ENCODE assay signal across 28 cellular contexts in the genomic region with DNA sequence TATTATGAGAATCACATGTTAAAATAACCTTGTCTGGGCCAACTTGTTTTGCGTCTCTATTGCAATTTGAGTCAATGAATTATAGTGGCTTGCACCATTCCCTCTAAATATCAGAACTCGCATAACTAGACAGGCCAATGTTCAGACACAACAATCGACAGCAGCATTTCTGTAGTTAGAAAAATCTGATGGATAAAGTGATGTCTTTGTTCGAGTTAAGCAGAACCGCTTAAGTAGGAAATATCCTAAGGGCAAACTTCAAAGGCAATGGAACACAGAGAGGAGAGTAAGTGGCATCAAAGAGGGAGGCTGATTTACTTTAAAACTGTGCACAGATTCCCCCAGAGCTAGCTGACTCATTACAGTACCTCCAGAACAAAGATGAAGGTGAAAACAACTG.
"Had no signal": no experiment of that assay in that cellular context is flagged by ENCODE, and none has a peak within 500 bp of the region (broad histone marks: within the 10 kb centered on the region; RNA-seq: fewer than 3 reads in every experiment).

No MANE protein-coding gene starts in this region.

- H3K27me3 ChIP-seq: neural progenitor cell, ovary, stomach, thyroid gland, tibial nerve, upper lobe of right lung, uterus had no signal

- H3K27ac ChIP-seq: neural progenitor cell, ovary, parathyroid adenoma, psoas muscle, stomach, thoracic aorta, thyroid gland, tibial nerve, upper lobe of right lung, uterus had no signal

- H3K4me1 Mint-ChIP-seq: naive thymus-derived CD4-positive, alpha-beta T cell; nephron progenitor cell; neural progenitor cell; stimulated activated effector memory CD8-positive, alpha-beta T cell treated with anti-CD3 and anti-CD28 coated beads, Interleukin-12 subunit alpha, Interleukin-12 subunit beta, amount 100 ng/mL, for 72 hours; stimulated activated naive B cell treated with anti-CD40 and anti-IgM and Interleukin-4, amounts not matched to agents 10 μg/mL and 1 μg/mL and 100 μg/mL, for 72 hours had no signal

- H3K27ac Mint-ChIP-seq: naive thymus-derived CD4-positive, alpha-beta T cell; natural killer cell treated with Interleukin-12 subunit alpha and Interleukin-12 subunit beta and Interleukin-15 and Interleukin-18, amount 100 ng/mL, for 72 hours; nephron progenitor cell; neural progenitor cell; progenitor cell of endocrine pancreas; stimulated activated effector memory CD8-positive, alpha-beta T cell treated with anti-CD3 and anti-CD28 coated beads, Interleukin-12 subunit alpha, Interleukin-12 subunit beta, amount 100 ng/mL, for 72 hours; stimulated activated naive B cell treated with anti-CD40 and anti-IgM and Interleukin-4, amounts not matched to agents 10 μg/mL and 1 μg/mL and 100 μg/mL, for 72 hours; stimulated activated naive CD8-positive, alpha-beta T cell treated with anti-CD3 and anti-CD28 coated beads, Interleukin-15, Interleukin-2, amounts not matched to agents 100 ng/mL and 50 ng/mL, for 24 hours; type B pancreatic cell had no signal

- H3K36me3 ChIP-seq: neural progenitor cell, ovary, stomach, thyroid gland, tibial nerve, upper lobe of right lung, uterus had no signal

- H3K4me3 Mint-ChIP-seq: naive thymus-derived CD4-positive, alpha-beta T cell; natural killer cell treated with Interleukin-12 subunit alpha and Interleukin-12 subunit beta and Interleukin-15 and Interleukin-18, amount 100 ng/mL, for 72 hours; nephron progenitor cell; neural progenitor cell; stimulated activated effector memory CD8-positive, alpha-beta T cell treated with anti-CD3 and anti-CD28 coated beads, Interleukin-12 subunit alpha, Interleukin-12 subunit beta, amount 100 ng/mL, for 72 hours; stimulated activated naive B cell treated with anti-CD40 and anti-IgM and Interleukin-4, amounts not matched to agents 10 μg/mL and 1 μg/mL and 100 μg/mL, for 72 hours; stimulated activated naive CD8-positive, alpha-beta T cell treated with anti-CD3 and anti-CD28 coated beads, Interleukin-15, Interleukin-2, amounts not matched to agents 100 ng/mL and 50 ng/mL, for 24 hours; type B pancreatic cell had no signal

- H3K9me3 Mint-ChIP-seq: natural killer cell treated with Interleukin-12 subunit alpha and Interleukin-12 subunit beta and Interleukin-15 and Interleukin-18, amount 100 ng/mL, for 72 hours; stimulated activated effector memory CD8-positive, alpha-beta T cell treated with anti-CD3 and anti-CD28 coated beads, Interleukin-12 subunit alpha, Interleukin-12 subunit beta, amount 100 ng/mL, for 72 hours; stimulated activated naive CD8-positive, alpha-beta T cell treated with anti-CD3 and anti-CD28 coated beads, Interleukin-15, Interleukin-2, amounts not matched to agents 100 ng/mL and 50 ng/mL, for 24 hours had no signal

- H2AFZ ChIP-seq: neural progenitor cell, parathyroid adenoma had no signal

- H3K4me3 ChIP-seq: neural progenitor cell, ovary, psoas muscle, stomach, thoracic aorta, thyroid gland, tibial nerve, upper lobe of right lung, uterus had no signal

- H3K9me3 ChIP-seq: ovary, psoas muscle, stomach, thoracic aorta, thyroid gland, tibial nerve, upper lobe of right lung, uterus had no signal

- H3K27me3 Mint-ChIP-seq: progenitor cell of endocrine pancreas; stimulated activated naive B cell treated with anti-CD40 and anti-IgM and Interleukin-4, amounts not matched to agents 10 μg/mL and 1 μg/mL and 100 μg/mL, for 72 hours; type B pancreatic cell had no signal

- H3K4me1 ChIP-seq: neural progenitor cell, parathyroid adenoma, psoas muscle, stomach, thyroid gland, tibial nerve, upper lobe of right lung, uterus had no signal

- ATAC-seq: naive thymus-derived CD4-positive, alpha-beta T cell; natural killer cell treated with Interleukin-12 subunit alpha and Interleukin-12 subunit beta and Interleukin-15 and Interleukin-18, amount 100 ng/mL, for 72 hours; psoas muscle; right cardiac atrium; sciatic nerve; stimulated activated effector memory CD8-positive, alpha-beta T cell treated with anti-CD3 and anti-CD28 coated beads, Interleukin-12 subunit alpha, Interleukin-12 subunit beta, amount 100 ng/mL, for 72 hours; stimulated activated naive B cell treated with anti-CD40 and anti-IgM and Interleukin-4, amounts not matched to agents 10 μg/mL and 1 μg/mL and 100 μg/mL, for 72 hours; upper lobe of right lung had no signal

- H3K36me3 Mint-ChIP-seq: natural killer cell treated with Interleukin-12 subunit alpha and Interleukin-12 subunit beta and Interleukin-15 and Interleukin-18, amount 100 ng/mL, for 72 hours; neural progenitor cell; stimulated activated effector memory CD8-positive, alpha-beta T cell treated with anti-CD3 and anti-CD28 coated beads, Interleukin-12 subunit alpha, Interleukin-12 subunit beta, amount 100 ng/mL, for 72 hours; stimulated activated naive B cell treated with anti-CD40 and anti-IgM and Interleukin-4, amounts not matched to agents 10 μg/mL and 1 μg/mL and 100 μg/mL, for 72 hours; type B pancreatic cell had no signal

- H3K79me2 ChIP-seq: parathyroid adenoma had no signal

- DNase-seq: naive thymus-derived CD4-positive, alpha-beta T cell; nephron progenitor cell; occipital lobe; ovary; posterior cingulate gyrus; psoas muscle; right cardiac atrium; small intestine; stimulated activated CD4-positive, alpha-beta T cell treated with anti-CD3 and anti-CD28 coated beads, Interleukin-15, amount 100 ng/mL, for 24 hours; stimulated activated CD4-positive, alpha-beta T cell treated with anti-CD3 and anti-CD28 coated beads, Interleukin-2, amount 100 ng/mL, for 24 hours; stimulated activated CD4-positive, alpha-beta T cell treated with anti-CD3 and anti-CD28 coated beads, Interleukin-2, amount 100 ng/mL, for 48 hours; stimulated activated CD4-positive, alpha-beta T cell treated with anti-CD3 and anti-CD28 coated beads, Interleukin-4, amount 100 ng/mL, for 24 hours; stimulated activated naive B cell treated with anti-CD40 and anti-IgM and Interleukin-4, amounts not matched to agents 10 μg/mL and 1 μg/mL and 100 μg/mL, for 72 hours; stimulated activated naive CD4-positive, alpha-beta T cell treated with Interleukin-2 at 50 U/mL for 16 hours; stomach; thyroid gland; upper lobe of right lung; uterus had no signal

- H3K4me2 ChIP-seq: neural progenitor cell had no signal
